In genomic region chr17:74277935-74278334, GRCh38 we compare ENCODE assay signal across 28 cellular contexts. TPM values are rescaled to one million over a fixed set of nuclear protein-coding genes. Genes with fewer than 3 reads are reported as not detected.
DNase-seq lines count a peak whose midpoint lies in the region; ATAC-seq and TF ChIP-seq lines count a peak whose summit lies in the region.
"Had no signal": no experiment of that assay in that cellular context is flagged by ENCODE, and none has a peak within 500 bp of the region (broad histone marks: within the 10 kb centered on the region; RNA-seq: fewer than 3 reads in every experiment).

No MANE protein-coding gene starts in this region.

- H3K36me3 Mint-ChIP-seq in activated CD4-positive, alpha-beta T cell treated with anti-CD3 and anti-CD28 coated beads, Interleukin-2, amount 10 ng/mL, durations not matched to agents 7 days and 5 days (ENCODE audit: low read depth): peaks cover 4% of the 10 kb centered on the region
- H3K36me3 Mint-ChIP-seq in CD4-positive, alpha-beta T cell (ENCODE audit: low read depth): no peaks in the 10 kb centered on the region
- H3K36me3 Mint-ChIP-seq in activated CD4-positive, alpha-beta memory T cell treated with anti-CD3 and anti-CD28 coated beads, Interleukin-2, amount 10 ng/mL, durations not matched to agents 7 days and 5 days (ENCODE audit: low read depth): peaks cover 3% of the 10 kb centered on the region
- H3K36me3 Mint-ChIP-seq in effector memory CD8-positive, alpha-beta T cell (ENCODE audit: insufficient read depth): peaks cover 9% of the 10 kb centered on the region

- H3K4me3 Mint-ChIP-seq in activated CD4-positive, alpha-beta T cell treated with anti-CD3 and anti-CD28 coated beads, Interleukin-2, amount 10 ng/mL, durations not matched to agents 7 days and 5 days: no peak overlapping the region
- no peak overlapping the region for H3K4me3 Mint-ChIP-seq in CD4-positive, alpha-beta T cell
- no peak overlapping the region for H3K4me3 Mint-ChIP-seq in activated CD4-positive, alpha-beta memory T cell treated with anti-CD3 and anti-CD28 coated beads, Interleukin-2, amount 10 ng/mL, durations not matched to agents 7 days and 5 days
- H3K4me3 Mint-ChIP-seq in effector memory CD8-positive, alpha-beta T cell: no peak overlapping the region
- H3K4me3 Mint-ChIP-seq: CD14-positive monocyte, GM23338, H9 had no signal

- H3K4me1 ChIP-seq in breast epithelium (no peaks in the 10 kb centered on the region), OCI-LY7 (ENCODE audit: insufficient read depth, low read length, poor library complexity, severe bottlenecking) (peaks cover 8% of the 10 kb centered on the region)
- H3K4me1 ChIP-seq: BE2C had no signal

- POLR2A ChIA-PET in activated CD4-positive, alpha-beta T cell treated with anti-CD3 and anti-CD28 coated beads, Interleukin-2, amount 10 ng/mL, durations not matched to agents 7 days and 5 days (lab: Charles Lee): no interaction called here
- POLR2A ChIA-PET in CD4-positive, alpha-beta T cell (lab: Charles Lee): no interaction called here
- POLR2A ChIA-PET in activated CD4-positive, alpha-beta memory T cell treated with anti-CD3 and anti-CD28 coated beads, Interleukin-2, amount 10 ng/mL, durations not matched to agents 7 days and 5 days (lab: Charles Lee): no interaction called here
- POLR2A ChIA-PET in OCI-LY7 (lab: Charles Lee): interaction anchor here (0.8 kb wide), 1 partner anchor 219 kb away, joined by 3 read pairs; no protein-coding TSS in a partner anchor

- H3K4me2 ChIP-seq in OCI-LY7 (ENCODE audit: low read length): no peak overlapping the region
- H3K4me2 ChIP-seq: GM23338 had no signal

- no peak for DNase-seq in activated CD4-positive, alpha-beta T cell treated with anti-CD3 and anti-CD28 coated beads, Interleukin-2, amount 10 ng/mL, durations not matched to agents 7 days and 5 days
- DNase-seq in activated CD4-positive, alpha-beta T cell treated with anti-CD3 and anti-CD28 coated beads, Interleukin-2, amount 50 U/mL, for 4 hours: no peak
- DNase-seq in CD4-positive, alpha-beta T cell: no peak
- no peak for DNase-seq in activated CD4-positive, alpha-beta memory T cell treated with anti-CD3 and anti-CD28 coated beads, Interleukin-2, amount 10 ng/mL, durations not matched to agents 7 days and 5 days
- DNase-seq in effector memory CD8-positive, alpha-beta T cell: no peak
- DNase-seq in breast epithelium (ENCODE audit: low spot score in 2 of 2) (no peak), OCI-LY7 (ENCODE audit: low spot score) (no peak), NCI-H2029 (lab: John Stamatoyannopoulos, UW) (no peak)
- DNase-seq: 8988T, ACHN, BE2C, COR-L47, DMS53, H9, Kasumi-1, MV-4-11, NCI-H1105, NCI-H146, NCI-H1930, NCI-H446, NCI-H524 treated with DMSO at 0.1 percent for 48 hours, NCI-H774, PC-3, SJCRH30 had no signal

- no peak for ATAC-seq in CD4-positive, alpha-beta T cell (ENCODE audit: poor library complexity)
- ATAC-seq in effector memory CD8-positive, alpha-beta T cell (replicated peaks): no peak
- ATAC-seq: GM23338, PC-3 had no signal

- no peak for TF ChIP-seq POLR2A in breast epithelium (IDR thresholded peaks at IDR 0.05)

- peaks cover 76% of the 10 kb centered on the region for H3K4me1 Mint-ChIP-seq in activated CD4-positive, alpha-beta T cell treated with anti-CD3 and anti-CD28 coated beads, Interleukin-2, amount 10 ng/mL, durations not matched to agents 7 days and 5 days
- peaks cover 61% of the 10 kb centered on the region for H3K4me1 Mint-ChIP-seq in CD4-positive, alpha-beta T cell (ENCODE audit: low read depth)
- peaks cover 86% of the 10 kb centered on the region for H3K4me1 Mint-ChIP-seq in activated CD4-positive, alpha-beta memory T cell treated with anti-CD3 and anti-CD28 coated beads, Interleukin-2, amount 10 ng/mL, durations not matched to agents 7 days and 5 days
- peaks cover 50 to 56% of the 10 kb centered on the region in 2 donors for H3K4me1 Mint-ChIP-seq in effector memory CD8-positive, alpha-beta T cell (ENCODE audit: low read depth in 2 of 2)

- no peak overlapping the region for H3K4me3 ChIP-seq in breast epithelium
- no peak overlapping the region for H3K4me3 ChIP-seq in OCI-LY7 (ENCODE audit: low read depth, low read length, poor library complexity, severe bottlenecking)
- H3K4me3 ChIP-seq: GM23338, SJCRH30 had no signal

- H4K20me1 ChIP-seq in OCI-LY7 (ENCODE audit: insufficient read depth, low read length): no peaks in the 10 kb centered on the region

- H3K27ac Mint-ChIP-seq in activated CD4-positive, alpha-beta T cell treated with anti-CD3 and anti-CD28 coated beads, Interleukin-2, amount 10 ng/mL, durations not matched to agents 7 days and 5 days: peak overlapping the region; percentile 68
- peak overlapping the region; percentile 59 for H3K27ac Mint-ChIP-seq in CD4-positive, alpha-beta T cell
- H3K27ac Mint-ChIP-seq in activated CD4-positive, alpha-beta memory T cell treated with anti-CD3 and anti-CD28 coated beads, Interleukin-2, amount 10 ng/mL, durations not matched to agents 7 days and 5 days: peak overlapping the region; percentile 49
- H3K27ac Mint-ChIP-seq in effector memory CD8-positive, alpha-beta T cell: peak overlapping the region; percentile 88 to 90
- H3K27ac Mint-ChIP-seq: GM23338, H9 had no signal

- intact Hi-C loops in CD4-positive, alpha-beta T cell (cut with DNase I, micrococcal nuclease): no loop called here
- intact Hi-C loops in breast epithelium (cut with DNase I; ENCODE audit: low total_unique reads): no loop called here
- intact Hi-C loops in OCI-LY7 (cut with micrococcal nuclease; ENCODE audit: unreplicated experiment): no loop called here

- no peaks in the 10 kb centered on the region for H3K9me3 ChIP-seq in CD4-positive, alpha-beta T cell (ENCODE audit: control insufficient read depth, low read length)
- H3K9me3 ChIP-seq in breast epithelium: no peaks in the 10 kb centered on the region
- no peaks in the 10 kb centered on the region for H3K9me3 ChIP-seq in OCI-LY7 (ENCODE audit: low read length)
- H3K9me3 ChIP-seq: BE2C, SJCRH30 had no signal

- TF ChIP-seq CTCF in CD4-positive, alpha-beta T cell (IDR thresholded peaks at IDR 0.05): no peak
- no peak for TF ChIP-seq CTCF in breast epithelium (IDR thresholded peaks at IDR 0.05)
- TF ChIP-seq CTCF in OCI-LY7 (conservative IDR thresholded peaks at IDR 0.05; ENCODE audit: low read length): no peak

- H3K27me3 Mint-ChIP-seq in activated CD4-positive, alpha-beta T cell treated with anti-CD3 and anti-CD28 coated beads, Interleukin-2, amount 10 ng/mL, durations not matched to agents 7 days and 5 days: peaks cover 9% of the 10 kb centered on the region
- peaks cover 2% of the 10 kb centered on the region for H3K27me3 Mint-ChIP-seq in CD4-positive, alpha-beta T cell
- no peaks in the 10 kb centered on the region for H3K27me3 Mint-ChIP-seq in activated CD4-positive, alpha-beta memory T cell treated with anti-CD3 and anti-CD28 coated beads, Interleukin-2, amount 10 ng/mL, durations not matched to agents 7 days and 5 days
- H3K27me3 Mint-ChIP-seq in effector memory CD8-positive, alpha-beta T cell: peaks cover 1 to 4% of the 10 kb centered on the region in 2 donors

- no TSS peak for BruUV-seq in OCI-LY7 (replicated peaks; lab: Mats Ljungman, UMichigan)

- no peaks in the 10 kb centered on the region for H3K27me3 ChIP-seq in CD4-positive, alpha-beta T cell (ENCODE audit: control insufficient read depth, insufficient read depth, low read length)
- H3K27me3 ChIP-seq in breast epithelium: peaks cover 0 to 4% of the 10 kb centered on the region in 2 donors

- H2AFZ ChIP-seq in OCI-LY7 (ENCODE audit: low read length): no peak overlapping the region
- H2AFZ ChIP-seq: GM23338 had no signal

- CTCF ChIA-PET in activated CD4-positive, alpha-beta T cell treated with anti-CD3 and anti-CD28 coated beads, Interleukin-2, amount 10 ng/mL, durations not matched to agents 7 days and 5 days (lab: Charles Lee): interaction anchor here (0.6 kb wide), 1 partner anchor 15 kb away, joined by 4 read pairs; no protein-coding TSS in a partner anchor
- CTCF ChIA-PET in CD4-positive, alpha-beta T cell (lab: Charles Lee): no interaction called here
- CTCF ChIA-PET in activated CD4-positive, alpha-beta memory T cell treated with anti-CD3 and anti-CD28 coated beads, Interleukin-2, amount 10 ng/mL, durations not matched to agents 7 days and 5 days (lab: Charles Lee): no interaction called here
- CTCF ChIA-PET in OCI-LY7 (lab: Charles Lee; ENCODE audit: unreplicated experiment): no interaction called here

- H3K9me3 Mint-ChIP-seq in activated CD4-positive, alpha-beta T cell treated with anti-CD3 and anti-CD28 coated beads, Interleukin-2, amount 10 ng/mL, durations not matched to agents 7 days and 5 days: peaks cover 6% of the 10 kb centered on the region
- no peaks in the 10 kb centered on the region for H3K9me3 Mint-ChIP-seq in CD4-positive, alpha-beta T cell
- no peaks in the 10 kb centered on the region for H3K9me3 Mint-ChIP-seq in activated CD4-positive, alpha-beta memory T cell treated with anti-CD3 and anti-CD28 coated beads, Interleukin-2, amount 10 ng/mL, durations not matched to agents 7 days and 5 days
- no peaks in the 10 kb centered on the region for H3K9me3 Mint-ChIP-seq in effector memory CD8-positive, alpha-beta T cell
- H3K9me3 Mint-ChIP-seq: CD14-positive monocyte, GM23338, H9 had no signal

- no peak overlapping the region for H3K27ac ChIP-seq in CD4-positive, alpha-beta T cell (ENCODE audit: low read depth, low read length)
- H3K27ac ChIP-seq in breast epithelium (no peak overlapping the region), OCI-LY7 (ENCODE audit: low read depth, low read length, poor library complexity, severe bottlenecking) (no peak overlapping the region)
- H3K27ac ChIP-seq: SJCRH30 had no signal

- H3K79me2 ChIP-seq in OCI-LY7 (ENCODE audit: insufficient read depth, low read depth, low read length): no peaks in the 10 kb centered on the region

- H3K9me2 ChIP-seq in OCI-LY7 (ENCODE audit: insufficient read depth, low read length): no peaks in the 10 kb centered on the region

- no peaks in the 10 kb centered on the region for H3K36me3 ChIP-seq in breast epithelium
- no peaks in the 10 kb centered on the region for H3K36me3 ChIP-seq in OCI-LY7 (ENCODE audit: insufficient read depth, low read length)
- H3K36me3 ChIP-seq: BE2C, SJCRH30 had no signal

RNA-seq across cellular contexts. Expression of gene DNAI2, which starts 3.9 kb away (rescaled TPM):
- total RNA-seq in activated CD4-positive, alpha-beta T cell treated with anti-CD3 and anti-CD28 coated beads, Interleukin-2, amount 10 ng/mL, durations not matched to agents 7 days and 5 days: 1 to 10 TPM; 1.2 to 1.3 TPM
- total RNA-seq in CD4-positive, alpha-beta T cell: 1 to 10 TPM in 1 of 2 experiments, under 1 TPM in 1; 0.66 to 1.2 TPM
- 1 to 10 TPM; 2.5 to 3.1 TPM for total RNA-seq in activated CD4-positive, alpha-beta memory T cell treated with anti-CD3 and anti-CD28 coated beads, Interleukin-2, amount 10 ng/mL, durations not matched to agents 7 days and 5 days
- total RNA-seq in breast epithelium (not detected), OCI-LY7 (2022) (not detected in 2 replicates)
- not detected in 2 replicates for total RNA-seq in OCI-LY7 (2014; rRNA removed; shearing (Covaris generic))
- total RNA-seq: GM23338, H9, HT-29, M059J, PC-3, SJCRH30 had no signal

RNA-seq across cellular contexts. Expression of gene KIF19, which starts 48.1 kb away (rescaled TPM):
- total RNA-seq in activated CD4-positive, alpha-beta T cell treated with anti-CD3 and anti-CD28 coated beads, Interleukin-2, amount 10 ng/mL, durations not matched to agents 7 days and 5 days: under 1 TPM; 0.69 to 0.79 TPM
- total RNA-seq in CD4-positive, alpha-beta T cell: 1 to 10 TPM in 1 of 2 experiments, under 1 TPM in 1; 0.81 to 1.1 TPM
- 1 to 10 TPM; 3.5 to 3.8 TPM for total RNA-seq in activated CD4-positive, alpha-beta memory T cell treated with anti-CD3 and anti-CD28 coated beads, Interleukin-2, amount 10 ng/mL, durations not matched to agents 7 days and 5 days
- 1 to 10 TPM in 1 of 3 donors, under 1 TPM in 2; 0.16 to 1.3 (median 0.44) TPM for total RNA-seq in breast epithelium
- not detected in 2 replicates for total RNA-seq in OCI-LY7 (2014; rRNA removed; shearing (Covaris generic))
- total RNA-seq in OCI-LY7 (2022): not detected in 2 replicates
- total RNA-seq: M059J, PC-3, SJCRH30 had no signal
